In the genomic region with DNA sequence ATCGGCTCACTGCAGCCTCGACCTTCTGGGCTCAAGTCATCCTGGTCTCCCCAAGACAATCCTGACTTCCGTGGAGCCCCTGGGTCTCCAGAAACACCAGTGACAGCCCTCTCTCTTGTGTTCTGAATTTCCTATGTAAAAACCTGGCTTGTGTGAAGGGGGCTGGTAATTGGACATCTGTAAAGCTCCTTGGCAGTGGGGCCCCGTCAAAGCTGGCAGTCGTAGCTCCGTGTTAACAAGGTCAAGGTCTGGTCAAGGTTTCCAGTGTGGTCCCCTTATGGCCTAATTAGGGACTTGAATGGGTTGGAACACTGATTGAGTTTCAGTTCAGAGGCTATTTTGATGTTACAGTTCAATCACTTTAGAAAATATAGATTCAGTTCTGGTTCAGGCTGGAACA, we compare ENCODE assay signal across 18 cellular contexts.
"Had no signal": no experiment of that assay in that cellular context is flagged by ENCODE, and none has a peak within 500 bp of the region (broad histone marks: within the 10 kb centered on the region; RNA-seq: fewer than 3 reads in every experiment).

No MANE protein-coding gene starts in this region.

- H3K4me3 ChIP-seq: coronary artery, mucosa of descending colon, psoas muscle, sigmoid colon, skin epidermis, stomach, thoracic aorta, transverse colon had no signal

- H3K9me3 ChIP-seq: mucosa of descending colon, psoas muscle, sigmoid colon, stomach, thoracic aorta, transverse colon had no signal

- H3K4me3 Mint-ChIP-seq: endodermal cell had no signal

- ATAC-seq: foreskin keratinocyte; mucosa of descending colon; naive thymus-derived CD8-positive, alpha-beta T cell; psoas muscle had no signal

- H3K27me3 Mint-ChIP-seq: naive thymus-derived CD8-positive, alpha-beta T cell had no signal

- H3K36me3 ChIP-seq: sigmoid colon, stomach, thoracic aorta, transverse colon had no signal

- H3K27me3 ChIP-seq: foreskin keratinocyte, sigmoid colon, transverse colon had no signal

- DNase-seq: effector CD4-positive, alpha-beta T cell; endodermal cell; erythroblast; foreskin keratinocyte; head of caudate nucleus; hypothalamus; kidney glomerular epithelial cell; mucosa of descending colon; naive thymus-derived CD8-positive, alpha-beta T cell; psoas muscle; sigmoid colon; stimulated activated naive CD4-positive, alpha-beta T cell; stomach; substantia nigra; transverse colon had no signal

- H3K36me3 Mint-ChIP-seq: naive thymus-derived CD8-positive, alpha-beta T cell had no signal

- H3K4me1 ChIP-seq: foreskin keratinocyte had no signal

- H3K27ac Mint-ChIP-seq: endodermal cell; naive thymus-derived CD8-positive, alpha-beta T cell had no signal

- H3K27ac ChIP-seq: coronary artery, foreskin keratinocyte, psoas muscle, sigmoid colon, skin epidermis, stomach, thoracic aorta, transverse colon had no signal

- H3K9me3 Mint-ChIP-seq: endodermal cell; naive thymus-derived CD8-positive, alpha-beta T cell had no signal
